1 cellular context compared by ENCODE assay signal in the genomic region with DNA sequence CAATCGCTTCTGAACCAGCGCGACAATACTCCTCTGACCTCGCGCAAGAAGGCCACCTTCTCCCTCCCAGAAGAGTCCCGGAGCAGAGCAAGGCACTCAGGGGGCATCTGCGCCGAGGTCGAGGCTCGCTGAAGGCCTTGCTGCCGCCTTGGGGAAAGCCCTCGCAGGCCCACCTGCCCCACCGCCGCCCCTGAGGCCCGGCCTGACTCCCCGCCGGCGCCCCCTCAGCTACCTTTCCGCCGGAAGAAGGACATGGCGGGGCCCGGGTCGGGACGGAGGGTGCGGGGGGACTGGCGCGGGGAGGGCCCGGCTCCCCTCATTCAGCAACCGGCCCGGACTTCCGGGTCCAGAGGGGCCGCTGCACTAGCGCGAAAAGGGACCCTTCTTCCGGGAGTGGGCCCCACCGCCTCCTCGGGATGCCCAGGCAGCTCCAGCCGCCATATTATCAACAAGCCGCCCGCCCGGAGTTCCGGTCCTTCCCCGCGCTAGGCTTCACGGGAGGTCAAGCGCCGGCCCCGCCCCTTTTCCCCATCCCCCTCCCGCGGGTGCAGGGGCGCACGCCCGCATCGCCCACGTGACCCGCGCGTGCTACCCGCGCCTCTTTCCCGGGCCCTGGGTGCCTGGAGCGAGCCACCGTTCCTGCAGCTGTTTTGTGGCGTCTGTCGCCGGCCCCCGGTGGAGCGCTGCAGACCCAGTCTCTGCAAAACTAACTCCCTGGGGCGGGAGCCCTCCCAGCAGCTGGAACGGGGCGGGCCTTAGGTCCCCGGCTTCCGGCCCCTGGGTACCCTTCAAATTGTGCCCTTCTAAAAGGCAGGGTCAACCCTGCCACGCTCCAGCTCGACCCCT.
TF ChIP-seq lines count a peak whose summit lies in the region.

AKAP10 (minus strand) TSS at position 469 of the 846 bp plus-strand sequence; CDS start at position 320, 149 bp downstream.

TF ChIP-seq in HEK293, 187 proteins besides CTCF, POLR2A, EP300 and RAD21 (continued from another document):
- TF ChIP-seq ZNF518A (tag by site-specific recombination; conservative IDR thresholded peaks at IDR 0.05; ENCODE audit: low read depth) (peak; percentile 59), ZNF785 (tag by site-specific recombination; IDR thresholded peaks at IDR 0.05) (no peak), REST (tag by site-specific recombination; IDR thresholded peaks at IDR 0.05) (0 out of 2 replicates have a peak, but pooled peaks have one; percentile 27), ZBTB6 (tag by site-specific recombination; IDR thresholded peaks at IDR 0.05) (0 out of 2 replicates have a peak, but pooled peaks have one; percentile 39), ZNF561 (tag by site-specific recombination; IDR thresholded peaks at IDR 0.05; ENCODE audit: borderline replicate concordance) (peak; percentile 83), ZNF701 (tag by site-specific recombination; IDR thresholded peaks at IDR 0.05) (no peak), ZIC2 (tag by site-specific recombination; IDR thresholded peaks at IDR 0.05) (peak; percentile 95)
